1 cellular context compared by ENCODE assay signal in the genomic region with DNA sequence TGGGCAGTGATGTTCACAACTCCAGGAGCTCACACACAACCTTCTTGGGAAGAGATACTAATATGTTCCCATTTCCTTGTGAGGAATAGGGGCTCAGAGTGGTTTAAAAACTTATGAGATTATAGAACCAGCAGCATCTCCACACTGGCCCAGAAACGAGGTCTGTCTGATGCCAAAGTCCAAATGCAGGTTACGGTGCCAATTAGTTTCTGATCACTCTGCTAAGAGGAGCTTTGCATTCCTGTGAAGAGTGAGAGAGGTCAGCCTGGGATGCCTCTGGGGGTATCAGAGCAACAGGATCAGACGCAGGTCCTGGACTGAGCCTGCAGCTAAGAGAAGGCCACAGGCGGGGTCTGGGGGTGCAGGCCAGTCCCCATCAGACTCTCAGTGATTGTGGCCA. TPM values are rescaled to one million over a fixed set of nuclear protein-coding genes. Genes with fewer than 3 reads are reported as not detected.
"Had no signal": no experiment of that assay in that cellular context is flagged by ENCODE, and none has a peak within 500 bp of the region (broad histone marks: within the 10 kb centered on the region; RNA-seq: fewer than 3 reads in every experiment).

No MANE protein-coding gene starts in this region.

RNA-seq across cellular contexts. Expression of gene TPPP, which starts 30.2 kb away (rescaled TPM):
- total RNA-seq: activated T-helper 1 cell treated with anti-CD3 and anti-CD28 coated beads, Interleukin-12 subunit alpha, Interleukin-12 subunit beta, Interleukin-2, Interleukin-4 antibody, amounts not matched to agents 30 ng/mL and 10 ng/mL and 1 ng/mL, durations not matched to agents 14 hours and 24 hours and 36 hours had no signal
